8 cellular contexts compared by ENCODE assay signal in the genomic region with DNA sequence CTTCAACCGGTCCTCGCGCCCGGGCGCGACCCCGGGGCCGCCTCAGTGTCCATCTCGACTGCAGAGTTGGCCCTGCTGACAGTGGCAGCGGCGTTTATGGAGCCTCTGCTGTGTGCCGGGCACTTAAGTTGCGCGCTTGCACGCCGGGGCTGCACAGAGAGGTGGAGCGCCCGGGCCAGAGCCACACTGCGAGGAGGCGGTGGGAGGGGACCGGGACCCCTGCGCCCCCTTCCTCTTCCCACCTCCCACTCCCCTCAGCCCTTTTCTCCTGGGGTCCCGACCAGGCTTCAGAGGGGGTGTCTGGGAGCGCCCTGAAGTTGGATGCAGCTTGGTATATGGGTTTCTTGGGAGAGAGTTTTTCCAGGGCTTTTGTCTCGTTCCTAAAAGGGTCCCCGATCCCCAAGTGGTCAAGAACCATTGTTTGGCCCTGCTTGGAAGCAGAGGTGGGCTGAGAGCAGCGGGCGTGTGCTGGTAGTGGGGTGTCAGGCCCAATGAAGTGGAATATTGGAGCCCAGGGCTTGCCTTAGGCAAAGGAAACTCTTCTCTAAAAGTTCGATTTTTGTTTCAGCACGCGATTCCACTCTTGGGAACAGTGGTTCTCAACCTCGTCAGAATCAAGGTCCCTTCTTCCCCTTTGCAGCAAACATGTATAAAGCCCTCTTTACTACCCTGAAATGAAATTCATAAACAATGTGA. TPM values are rescaled to one million over a fixed set of nuclear protein-coding genes. Genes with fewer than 3 reads are reported as not detected.
DNase-seq lines count a peak whose midpoint lies in the region; ATAC-seq, FAIRE-seq and TF ChIP-seq lines count a peak whose summit lies in the region.

No MANE protein-coding gene starts in this region.

- no peak for FAIRE-seq in A549 (lab: Jason Lieb, UNC)

- H3K27me3 Mint-ChIP-seq in activated naive CD8-positive, alpha-beta T cell treated with anti-CD3 and anti-CD28 coated beads for 36 hours = no peaks in the 10 kb centered on the region

- no peak overlapping the region for H3K27ac Mint-ChIP-seq in activated naive CD8-positive, alpha-beta T cell treated with anti-CD3 and anti-CD28 coated beads for 36 hours

- no peaks in the 10 kb centered on the region for H3K9me3 Mint-ChIP-seq in activated naive CD8-positive, alpha-beta T cell treated with anti-CD3 and anti-CD28 coated beads for 36 hours

- H3K9me3 ChIP-seq in A549 (no peaks in the 10 kb centered on the region), iPS-20b (ENCODE audit: insufficient read depth, low read depth, low read length) (no peaks in the 10 kb centered on the region)

- no peak; a peak in 1 of 5 replicates for TF ChIP-seq RAD21 in A549 (conservative IDR thresholded peaks at IDR 0.05 in 1 of 2, IDR thresholded peaks at IDR 0.05 in 1 of 2)

- H3K36me3 ChIP-seq in iPS-20b (ENCODE audit: insufficient read depth, low read depth, low read length) = peaks cover 3% of the 10 kb centered on the region; the same call in 1 of the 2 replicates

- H3K27me3 ChIP-seq in iPS-20b (ENCODE audit: insufficient read depth, low read length) = no peaks in the 10 kb centered on the region

- DNase-seq in A549 (ENCODE audit: low read depth in 1 of 2, low spot score in 1 of 2) = peak in 1 of 2 experiments; percentile 19
- peak; percentile 37 for DNase-seq in activated naive CD8-positive, alpha-beta T cell treated with anti-CD3 and anti-CD28 coated beads for 36 hours
- DNase-seq in stimulated activated CD8-positive, alpha-beta memory T cell treated with anti-CD3 and anti-CD28 coated beads, Interleukin-15, amount 100 ng/mL, for 24 hours (ENCODE audit: low read depth) = peak; percentile 14
- no peak for DNase-seq in NK-92 treated with Interleukin-12 subunit alpha and Interleukin-12 subunit beta, amount 100 ng/mL, for 24 hours (lab: John Stamatoyannopoulos, UW)

- no peak for TF ChIP-seq POLR2A in A549 (IDR thresholded peaks at IDR 0.05; ENCODE audit: low read length)
- TF ChIP-seq POLR2A in GM18505 (IDR thresholded peaks at IDR 0.05; ENCODE audit: borderline replicate concordance, extremely low read depth, insufficient read depth, insufficient read length) = no peak

- CTCF ChIA-PET in A549 (lab: Yijun Ruan, JAX) = no interaction called here

- peak overlapping the region; percentile 83 for H3K4me3 Mint-ChIP-seq in activated naive CD8-positive, alpha-beta T cell treated with anti-CD3 and anti-CD28 coated beads for 36 hours

- H3K36me3 Mint-ChIP-seq in activated naive CD8-positive, alpha-beta T cell treated with anti-CD3 and anti-CD28 coated beads for 36 hours = peaks cover 3% of the 10 kb centered on the region

- ATAC-seq in A549 (peak; percentile 65 to 74; a peak in 5 of 6 replicates), GM18505 (IDR thresholded peaks at IDR 0.05; ENCODE audit: unreplicated experiment) (peak; percentile 34), HG03378 (IDR thresholded peaks at IDR 0.05; ENCODE audit: unreplicated experiment) (peak; percentile 19), GM19351 (IDR thresholded peaks at IDR 0.05; ENCODE audit: unreplicated experiment) (no peak)

- 4% methylated on average over 16 of the region's 32 CpGs for WGBS in A549 (ENCODE audit: missing lambda C conversion rate)

- no peak for TF ChIP-seq CTCF in A549 (IDR thresholded peaks at IDR 0.05)

- peaks cover 34% of the 10 kb centered on the region; the same call in 2 of the 3 replicates for H3K4me1 ChIP-seq in A549
- H3K4me1 ChIP-seq in iPS-20b (ENCODE audit: insufficient read depth, low read length) = no peaks in the 10 kb centered on the region; the same call in 1 of the 2 replicates

- H3K9ac ChIP-seq in iPS-20b (ENCODE audit: low read depth, low read length) = peak overlapping the region; percentile 88

- H3K27ac ChIP-seq in A549 = peak overlapping the region; percentile 89 to 100
- peak overlapping the region; percentile 54 for H3K27ac ChIP-seq in iPS-20b (ENCODE audit: low read length)

- TF ChIP-seq EP300 in A549 (IDR thresholded peaks at IDR 0.05) = no peak

- peak overlapping the region; percentile 88 for H3K4me2 ChIP-seq in A549

- POLR2A ChIA-PET in A549 (lab: Yijun Ruan, JAX) = no interaction called here

- H3K4me3 ChIP-seq in A549 (peak overlapping the region; percentile 88), iPS-20b (ENCODE audit: low read length) (peak overlapping the region; percentile 89)

- peaks cover 10% of the 10 kb centered on the region for H3K4me1 Mint-ChIP-seq in activated naive CD8-positive, alpha-beta T cell treated with anti-CD3 and anti-CD28 coated beads for 36 hours

TF ChIP-seq in A549, 52 proteins besides CTCF, POLR2A, EP300 and RAD21:
- TF ChIP-seq JUN (IDR thresholded peaks at IDR 0.05) = 0 out of 5 replicates have a peak, but pooled peaks of 1 of the 2 experiments have one; percentile 3
- no peak for TF ChIP-seq RARB (CRISPR knock-in tag; IDR thresholded peaks at IDR 0.05)
TF ChIP-seq in A549: peak in this region for 1.

RNA-seq across cellular contexts. Expression of gene MRTFB, which starts 0.6 kb away (rescaled TPM):
- polyA plus RNA-seq in A549 (2011; rRNA removed) (24.2 and 39.7 TPM in 2 replicates), A549 (2017; fragmentation: RNase III; extraction: RNeasy Plus Mini Kit Qiagen cat#74134 plus additional on column Dnase treatment) (13.3 to 13.9 TPM (median 13.7 TPM) in 3 replicates)
- polyA plus RNA-seq in A549 (2012; cell fraction: cytosol; rRNA removed) = 6.0 and 8.9 TPM in 2 replicates
- 14.7 and 18.7 TPM in 2 replicates for polyA plus RNA-seq in A549 (2012; cell fraction: nucleus; rRNA removed)
- polyA minus RNA-seq in A549 (2011; rRNA and poly(A)+ RNA removed) = 40.8 and 50.5 TPM in 2 replicates
- 10 to 100 TPM; 10.9 to 12.4 TPM for total RNA-seq in activated naive CD8-positive, alpha-beta T cell treated with anti-CD3 and anti-CD28 coated beads for 36 hours
